Comparison of ENCODE assay signal across 15 cellular contexts in genomic region chr11:46364791-46365190, GRCh38. TPM values are rescaled to one million over a fixed set of nuclear protein-coding genes. Genes with fewer than 3 reads are reported as not detected.
DNase-seq lines count a peak whose midpoint lies in the region; ATAC-seq and TF ChIP-seq lines count a peak whose summit lies in the region.
"Had no signal": no experiment of that assay in that cellular context is flagged by ENCODE, and none has a peak within 500 bp of the region (broad histone marks: within the 10 kb centered on the region; RNA-seq: fewer than 3 reads in every experiment).

No MANE protein-coding gene starts in this region.

- POLR2A ChIA-PET in activated CD4-positive, alpha-beta T cell treated with anti-CD3 and anti-CD28 coated beads for 36 hours (lab: Charles Lee): no interaction called here

- H3K4me3 Mint-ChIP-seq in activated CD4-positive, alpha-beta T cell treated with anti-CD3 and anti-CD28 coated beads for 36 hours: no peak overlapping the region
- H3K4me3 Mint-ChIP-seq in chondrocyte (ENCODE audit: unreplicated experiment) (no peak overlapping the region), nephron progenitor cell (peak overlapping the region; percentile 32)

- no peaks in the 10 kb centered on the region for H3K9me3 Mint-ChIP-seq in activated CD4-positive, alpha-beta T cell treated with anti-CD3 and anti-CD28 coated beads for 36 hours (ENCODE audit: low read depth)
- H3K9me3 Mint-ChIP-seq in chondrocyte (ENCODE audit: low read depth) (no peaks in the 10 kb centered on the region), nephron progenitor cell (no peaks in the 10 kb centered on the region)

- peaks cover 8% of the 10 kb centered on the region for H3K36me3 Mint-ChIP-seq in activated CD4-positive, alpha-beta T cell treated with anti-CD3 and anti-CD28 coated beads for 36 hours (ENCODE audit: low read depth)
- no peaks in the 10 kb centered on the region for H3K36me3 Mint-ChIP-seq in chondrocyte (ENCODE audit: low read depth)
- peaks cover 5% of the 10 kb centered on the region for H3K36me3 Mint-ChIP-seq in nephron progenitor cell (ENCODE audit: low read depth)

- H3K4me1 Mint-ChIP-seq in activated CD4-positive, alpha-beta T cell treated with anti-CD3 and anti-CD28 coated beads for 36 hours: peaks cover 49% of the 10 kb centered on the region
- peaks cover 38% of the 10 kb centered on the region for H3K4me1 Mint-ChIP-seq in chondrocyte (ENCODE audit: low read depth)
- H3K4me1 Mint-ChIP-seq in nephron progenitor cell: peaks cover 83% of the 10 kb centered on the region

- CTCF ChIA-PET in activated CD4-positive, alpha-beta T cell treated with anti-CD3 and anti-CD28 coated beads for 36 hours (lab: Charles Lee): interaction anchor here (0.6 to 7.3 kb wide), 5 partner anchors 13 to 177 kb away, joined by 3 to 141 read pairs (median 3); partner anchors contain the start of genes CHRM4 and DGKZ

- ATAC-seq in activated CD4-positive, alpha-beta T cell treated with anti-CD3 and anti-CD28 coated beads for 36 hours: no peak
- ATAC-seq in HG02870 (IDR thresholded peaks at IDR 0.05; ENCODE audit: unreplicated experiment): no peak
- ATAC-seq in esophagus mucosa: no peak

- peak overlapping the region; percentile 22 for H3K27ac Mint-ChIP-seq in activated CD4-positive, alpha-beta T cell treated with anti-CD3 and anti-CD28 coated beads for 36 hours
- H3K27ac Mint-ChIP-seq in chondrocyte (ENCODE audit: unreplicated experiment): peak overlapping the region; percentile 62
- peak overlapping the region; percentile 86 for H3K27ac Mint-ChIP-seq in nephron progenitor cell

- TF ChIP-seq CTCF in chondrocyte (IDR thresholded peaks at IDR 0.05) (no peak), nephron progenitor cell (IDR thresholded peaks at IDR 0.05) (no peak)

- intact Hi-C loops in activated CD4-positive, alpha-beta T cell treated with anti-CD3 and anti-CD28 coated beads for 36 hours (cut with DNase I, micrococcal nuclease): loop anchor here in 1 of 2 experiments (5.0 to 10.0 kb wide), 2 partner anchors 60 to 127 kb away; no protein-coding TSS in a partner anchor

- DNase-seq in activated CD4-positive, alpha-beta T cell treated with anti-CD3 and anti-CD28 coated beads for 36 hours: no peak
- DNase-seq in activated CD4-positive, alpha-beta T cell treated with anti-CD3 and anti-CD28 coated beads, Interleukin-2, amount 50 U/mL, for 48 hours: no peak
- DNase-seq in NCI-H69 (lab: John Stamatoyannopoulos, UW): peak; percentile 31
- DNase-seq in chondrocyte (ENCODE audit: low spot score): no peak
- no peak for DNase-seq in nephron progenitor cell
- DNase-seq in SIG-M5 (lab: John Stamatoyannopoulos, UW): no peak
- DNase-seq: activated CD4-positive, alpha-beta T cell treated with anti-CD3 and anti-CD28 coated beads, Interleukin-2, amount 50 U/mL, for 4 hours; NCI-H1694 treated with DMSO at 0.1 percent for 48 hours; NCI-H526 treated with DMSO at 0.1 percent for 48 hours; stomach; T-helper 9 cell had no signal

- no peaks in the 10 kb centered on the region for H3K27me3 Mint-ChIP-seq in activated CD4-positive, alpha-beta T cell treated with anti-CD3 and anti-CD28 coated beads for 36 hours
- H3K27me3 Mint-ChIP-seq in chondrocyte (ENCODE audit: low read depth) (no peaks in the 10 kb centered on the region), nephron progenitor cell (ENCODE audit: low read depth, poor library complexity) (peaks cover 4% of the 10 kb centered on the region)

RNA-seq across cellular contexts. Expression of gene MDK, which starts 16.7 kb away (rescaled TPM):
- total RNA-seq in activated CD4-positive, alpha-beta T cell treated with anti-CD3 and anti-CD28 coated beads for 36 hours: 1 to 10 TPM; 3.0 to 6.7 TPM
- total RNA-seq in chondrocyte: 49.9 to 127 TPM (median 124 TPM) in 3 replicates
- 40.9 TPM for total RNA-seq in esophagus mucosa

RNA-seq across cellular contexts. Expression of gene DGKZ, which starts 17.5 kb away (rescaled TPM):
- 100 to 1,000 TPM in 1 of 2 experiments, 10 to 100 TPM in 1; 87.6 to 101 TPM for total RNA-seq in activated CD4-positive, alpha-beta T cell treated with anti-CD3 and anti-CD28 coated beads for 36 hours
- 41.9 to 47.4 TPM (median 46.8 TPM) in 3 replicates for total RNA-seq in chondrocyte
- 31.4 TPM for total RNA-seq in esophagus mucosa

RNA-seq across cellular contexts. Expression of gene CHRM4, which starts 26.8 kb away (rescaled TPM):
- under 1 TPM in 1 of 2 experiments, not detected in 1; 0.19 TPM for total RNA-seq in activated CD4-positive, alpha-beta T cell treated with anti-CD3 and anti-CD28 coated beads for 36 hours
- 0.38 to 0.42 TPM in 2 of 3 replicates, not detected in the other for total RNA-seq in chondrocyte
- 0.12 TPM for total RNA-seq in esophagus mucosa
- total RNA-seq: epithelial cell of proximal tubule, GM23248 had no signal

Comparison
In these comparisons a context has a peak if more than half of its experiments do, and no peak if none do; other contexts are left out.
1. H3K27ac Mint-ChIP-seq: peak in every context shown above with its lines; median percentile 86 in nephron progenitor cell; 62 in chondrocyte; 22 in activated CD4-positive, alpha-beta T cell treated with anti-CD3 and anti-CD28 coated beads for 36 hours.